Comparison of ENCODE assay signal across 13 cellular contexts in genomic region chr7:44288811-44289340, GRCh38. TPM values are rescaled to one million over a fixed set of nuclear protein-coding genes. Genes with fewer than 3 reads are reported as not detected.
DNase-seq lines count a peak whose midpoint lies in the region; ATAC-seq and TF ChIP-seq lines count a peak whose summit lies in the region.
"Had no signal": no experiment of that assay in that cellular context is flagged by ENCODE, and none has a peak within 500 bp of the region (broad histone marks: within the 10 kb centered on the region; RNA-seq: fewer than 3 reads in every experiment).

No MANE protein-coding gene starts in this region.

- H3K36me3 Mint-ChIP-seq in GM23338 (ENCODE audit: low read depth) (no peaks in the 10 kb centered on the region), WTC11 (no peaks in the 10 kb centered on the region), progenitor cell of endocrine pancreas (ENCODE audit: insufficient read depth) (no peaks in the 10 kb centered on the region)

- POLR2A ChIA-PET in WTC11 (lab: Charles Lee), result no interaction called here

- H3K4me1 Mint-ChIP-seq in GM23338, result peaks cover 13% of the 10 kb centered on the region; the same call in 2 of the 3 replicates
- H3K4me1 Mint-ChIP-seq in WTC11, result peaks cover 4% of the 10 kb centered on the region; the same call in 1 of the 2 replicates
- H3K4me1 Mint-ChIP-seq in progenitor cell of endocrine pancreas (ENCODE audit: low read depth), result no peaks in the 10 kb centered on the region
- H3K4me1 Mint-ChIP-seq: activated T-helper 17 cell treated with anti-CD3 and anti-CD28 coated beads, Interleukin-2, amount 50 U/mL, for 72 hours had no signal

- no peaks in the 10 kb centered on the region for H3K79me2 ChIP-seq in GM23338 (replicated peaks; ENCODE audit: insufficient read depth)

- DNase-seq in GM23338 (ENCODE audit: low spot score) (no peak), WTC11 (ENCODE audit: low spot score) (peak; percentile 11), left ventricle myocardium inferior (peak; percentile 11), progenitor cell of endocrine pancreas (ENCODE audit: low spot score, unreplicated experiment) (peak; percentile 6), NCI-H2107 treated with DMSO at 0.1 percent for 48 hours (lab: John Stamatoyannopoulos, UW; ENCODE audit: unreplicated experiment) (no peak), nucleus accumbens (lab: John Stamatoyannopoulos, UW) (no peak)
- DNase-seq: NCI-H187, NCI-H748 treated with DMSO at 0.1 percent for 48 hours had no signal

- H3K27ac Mint-ChIP-seq in GM23338 (no peak overlapping the region), WTC11 (no peak overlapping the region), progenitor cell of endocrine pancreas (no peak overlapping the region)
- H3K27ac Mint-ChIP-seq: activated T-helper 17 cell treated with anti-CD3 and anti-CD28 coated beads, Interleukin-2, amount 50 U/mL, for 72 hours had no signal

- H3K9me3 ChIP-seq in left ventricle myocardium inferior (replicated peaks), result no peaks in the 10 kb centered on the region

- 0 out of 2 replicates have a peak overlapping the region, but pooled peaks have one; percentile 32 for H2AFZ ChIP-seq in GM23338

- intact Hi-C loops in left ventricle myocardium inferior (cut with micrococcal nuclease), result no loop called here

- ATAC-seq in GM23338 (peak; percentile 12), WTC11 (no peak), HG02588 (IDR thresholded peaks at IDR 0.05; ENCODE audit: unreplicated experiment) (no peak)
- ATAC-seq: activated T-helper 17 cell treated with anti-CD3 and anti-CD28 coated beads, Interleukin-2, amount 50 U/mL, for 72 hours; GM12878 had no signal

- H3K9me3 Mint-ChIP-seq in GM23338, result no peaks in the 10 kb centered on the region
- H3K9me3 Mint-ChIP-seq in WTC11, result no peaks in the 10 kb centered on the region
- no peaks in the 10 kb centered on the region for H3K9me3 Mint-ChIP-seq in progenitor cell of endocrine pancreas (ENCODE audit: low read depth)
- H3K9me3 Mint-ChIP-seq: activated T-helper 17 cell treated with anti-CD3 and anti-CD28 coated beads, Interleukin-2, amount 50 U/mL, for 72 hours had no signal

- H3K9me2 ChIP-seq in GM23338 (ENCODE audit: insufficient read depth), result no peaks in the 10 kb centered on the region

- H3F3A ChIP-seq in GM23338 (replicated peaks; ENCODE audit: low read depth), result no peaks in the 10 kb centered on the region

- H3K4me1 ChIP-seq in GM23338 (ENCODE audit: insufficient read depth) (no peaks in the 10 kb centered on the region), left ventricle myocardium inferior (peaks cover 86% of the 10 kb centered on the region)

- H3K27me3 ChIP-seq in GM23338 (ENCODE audit: insufficient read depth) (no peaks in the 10 kb centered on the region), left ventricle myocardium inferior (ENCODE audit: low read depth) (peaks cover 4% of the 10 kb centered on the region)

- H3K4me3 ChIP-seq in GM23338 (no peak overlapping the region), left ventricle myocardium inferior (no peak overlapping the region)
- H3K4me3 ChIP-seq: GM12878 had no signal

- CTCF ChIA-PET in WTC11 (lab: Charles Lee), result interaction anchor here (1.1 to 2.4 kb wide), 2 partner anchors 45 to 48 kb away, joined by 3 to 9 read pairs; no protein-coding TSS in a partner anchor

- H3K36me3 ChIP-seq in GM23338 (ENCODE audit: insufficient read depth), result no peaks in the 10 kb centered on the region
- no peaks in the 10 kb centered on the region for H3K36me3 ChIP-seq in left ventricle myocardium inferior

- H3K27me3 Mint-ChIP-seq in GM23338 (ENCODE audit: insufficient read depth, low read depth, poor library complexity) (peaks cover 4% of the 10 kb centered on the region), WTC11 (ENCODE audit: low read depth) (no peaks in the 10 kb centered on the region), progenitor cell of endocrine pancreas (peaks cover 31% of the 10 kb centered on the region)

- no peaks in the 10 kb centered on the region for H4K20me1 ChIP-seq in GM23338 (replicated peaks; ENCODE audit: insufficient read depth)

- no peak overlapping the region for H3K4me2 ChIP-seq in GM23338

- no peak overlapping the region for H3K27ac ChIP-seq in GM23338 (ENCODE audit: low read depth)
- peak overlapping the region; percentile 84 for H3K27ac ChIP-seq in left ventricle myocardium inferior (replicated peaks)

- no peak overlapping the region for H3K4me3 Mint-ChIP-seq in GM23338
- no peak overlapping the region for H3K4me3 Mint-ChIP-seq in WTC11
- H3K4me3 Mint-ChIP-seq in progenitor cell of endocrine pancreas (ENCODE audit: low read depth), result no peak overlapping the region
- H3K4me3 Mint-ChIP-seq: activated T-helper 17 cell treated with anti-CD3 and anti-CD28 coated beads, Interleukin-2, amount 50 U/mL, for 72 hours had no signal

- TF ChIP-seq CTCF in GM23338 (conservative IDR thresholded peaks at IDR 0.05; ENCODE audit: low read depth in 2 of 2) (no peak), WTC11 (IDR thresholded peaks at IDR 0.05) (no peak), left ventricle myocardium inferior (IDR thresholded peaks at IDR 0.05; ENCODE audit: borderline replicate concordance) (no peak), progenitor cell of endocrine pancreas (IDR thresholded peaks at IDR 0.05; ENCODE audit: unreplicated experiment) (no peak)

TF ChIP-seq in GM23338, 12 proteins besides CTCF, POLR2A, EP300 and RAD21 (continues in another document):
- TF ChIP-seq CREB1 (CRISPR knock-in tag; IDR thresholded peaks at IDR 0.05; ENCODE audit: low read depth) (no peak), NANOG (IDR thresholded peaks at IDR 0.05; ENCODE audit: borderline replicate concordance) (no peak), STAT1 (IDR thresholded peaks at IDR 0.05; ENCODE audit: unreplicated experiment) (no peak), EZH2phosphoT487 (IDR thresholded peaks at IDR 0.05; ENCODE audit: unreplicated experiment) (no peak), EZH2 (IDR thresholded peaks at IDR 0.05; ENCODE audit: low read depth, unreplicated experiment) (no peak), ZNF331 (CRISPR knock-in tag; IDR thresholded peaks at IDR 0.05; ENCODE audit: low read depth) (no peak), ZNF114 (CRISPR knock-in tag; IDR thresholded peaks at IDR 0.05) (no peak), ETS1 (IDR thresholded peaks at IDR 0.05) (no peak)

TF ChIP-seq in WTC11, 78 proteins besides CTCF, POLR2A, EP300 and RAD21 (continues in another document):
- TF ChIP-seq AR (CRISPR knock-in tag; IDR thresholded peaks at IDR 0.05) (no peak), NFYB (CRISPR knock-in tag; conservative IDR thresholded peaks at IDR 0.05; ENCODE audit: low read depth) (no peak), TEAD4 (CRISPR knock-in tag; IDR thresholded peaks at IDR 0.05) (no peak), PRDM15 (CRISPR knock-in tag; IDR thresholded peaks at IDR 0.05) (no peak), ESRRA (CRISPR knock-in tag; IDR thresholded peaks at IDR 0.05; ENCODE audit: borderline replicate concordance) (no peak), TEAD1 (CRISPR knock-in tag; IDR thresholded peaks at IDR 0.05) (no peak)

RNA-seq across cellular contexts. Expression of gene CAMK2B, which starts 36.5 kb away (rescaled TPM):
- total RNA-seq in GM23338 (2014; rRNA removed; shearing (Covaris generic)), result not detected in 2 replicates
- not detected in 2 replicates for polyA plus RNA-seq in GM23338 (2016; fragmentation: Nextera tagmentation; extraction: Ambion mirVana)
- 0.41 to 0.53 TPM (median 0.44 TPM) in 3 replicates for total RNA-seq in WTC11 (2021)
- 98.0 TPM for total RNA-seq in left ventricle myocardium inferior
- 9.3 and 12.2 TPM in 2 replicates for total RNA-seq in progenitor cell of endocrine pancreas
- total RNA-seq: bronchial epithelial cell, mononuclear cell had no signal

Comparison
In these comparisons a context has a peak if more than half of its experiments do, and no peak if none do; other contexts are left out.
1. DNase-seq: peak in WTC11 (single experiment), left ventricle myocardium inferior (single experiment) and progenitor cell of endocrine pancreas (single experiment); none in GM23338 (single experiment), NCI-H2107 treated with DMSO at 0.1 percent for 48 hours (single experiment) and nucleus accumbens (0 of 56).